7 cellular contexts compared by ENCODE assay signal in genomic region chr2:239703834-239704233, GRCh38.
"Had no signal": no experiment of that assay in that cellular context is flagged by ENCODE, and none has a peak within 500 bp of the region (broad histone marks: within the 10 kb centered on the region; RNA-seq: fewer than 3 reads in every experiment).

No MANE protein-coding gene starts in this region.

- H3K4me2 ChIP-seq: GM23338 had no signal

- H2AFZ ChIP-seq: GM23338 had no signal

- H3K4me3 ChIP-seq: GM23338 had no signal

- DNase-seq: H9, HCEC 1CT, KG1 had no signal

- FAIRE-seq: H1, H54, HepG2 had no signal

- ATAC-seq: GM23338, HepG2 had no signal
